Comparison of ENCODE assay signal across 1 cellular context in genomic region chr4:165112258-165113156, GRCh38.
A peak's percentile ranks its signal among the peaks of the same experiment; 100 is the strongest.
TF ChIP-seq lines count a peak whose summit lies in the region.

Gene TMEM192 (minus strand): TSS chr4:165112860. CDS start chr4:165112773, 87 bp downstream.

TF ChIP-seq in HepG2, 621 proteins besides CTCF, POLR2A, EP300 and RAD21 (continued from another document and continues in another):
- TF ChIP-seq NFYC (CRISPR knock-in tag; IDR thresholded peaks at IDR 0.05), result peak; percentile 79
- peak; percentile 93; the same call in 1 of the 2 replicates for TF ChIP-seq MLXIP (CRISPR knock-in tag; IDR thresholded peaks at IDR 0.05; ENCODE audit: borderline replicate concordance)
- peak; percentile 44; the same call in 1 of the 2 replicates for TF ChIP-seq PHF20 (CRISPR knock-in tag; IDR thresholded peaks at IDR 0.05)
- 0 out of 2 replicates have a peak, but pooled peaks have one; percentile 49 for TF ChIP-seq ZC3H13 (CRISPR knock-in tag; IDR thresholded peaks at IDR 0.05)
- no peak; the same call in 1 of the 2 replicates for TF ChIP-seq ESRRA (CRISPR knock-in tag; IDR thresholded peaks at IDR 0.05; ENCODE audit: low read depth)
- TF ChIP-seq ZSCAN31 (CRISPR knock-in tag; IDR thresholded peaks at IDR 0.05; ENCODE audit: low read depth), result 0 out of 2 replicates have a peak, but pooled peaks have one; percentile 43
- peak; percentile 63; the same call in 1 of the 2 replicates for TF ChIP-seq ZNF607 (CRISPR knock-in tag; IDR thresholded peaks at IDR 0.05; ENCODE audit: borderline replicate concordance)
- TF ChIP-seq FOXJ3 (CRISPR knock-in tag; IDR thresholded peaks at IDR 0.05; ENCODE audit: borderline replicate concordance), result 0 out of 2 replicates have a peak, but pooled peaks have one; percentile 38
- TF ChIP-seq MXI1 (IDR thresholded peaks at IDR 0.05; ENCODE audit: borderline replicate concordance, low read depth, low read length), result peak; percentile 60; the same call in 1 of the 3 replicates
- no peak for TF ChIP-seq NONO (IDR thresholded peaks at IDR 0.05)
- no peak; the same call in none of the 2 replicates for TF ChIP-seq NONO (CRISPR knock-in tag; conservative IDR thresholded peaks at IDR 0.05)
- 0 out of 2 replicates have a peak, but pooled peaks have one; percentile 29 for TF ChIP-seq HMGXB3 (CRISPR knock-in tag; IDR thresholded peaks at IDR 0.05; ENCODE audit: borderline replicate concordance)
- no peak for TF ChIP-seq NFE2 (CRISPR knock-in tag; IDR thresholded peaks at IDR 0.05)
- TF ChIP-seq TFE3 (CRISPR knock-in tag; IDR thresholded peaks at IDR 0.05), result peak; percentile 79
- peak; percentile 42; the same call in 1 of the 2 replicates for TF ChIP-seq GATAD2A (CRISPR knock-in tag; IDR thresholded peaks at IDR 0.05)
- TF ChIP-seq PBX3 (CRISPR knock-in tag; IDR thresholded peaks at IDR 0.05; ENCODE audit: borderline replicate concordance), result no peak
- TF ChIP-seq ZFP37 (CRISPR knock-in tag; IDR thresholded peaks at IDR 0.05; ENCODE audit: borderline replicate concordance), result no peak; the same call in 1 of the 2 replicates
- TF ChIP-seq ZSCAN25 (CRISPR knock-in tag; IDR thresholded peaks at IDR 0.05), result no peak
- TF ChIP-seq NKX3-1 (CRISPR knock-in tag; IDR thresholded peaks at IDR 0.05), result 0 out of 2 replicates have a peak, but pooled peaks have one; percentile 17
- TF ChIP-seq MEIS1 (CRISPR knock-in tag; IDR thresholded peaks at IDR 0.05; ENCODE audit: borderline replicate concordance), result peak; percentile 52; the same call in 1 of the 2 replicates
- 0 out of 2 replicates have a peak, but pooled peaks have one; percentile 15 for TF ChIP-seq ZNF331 (CRISPR knock-in tag; IDR thresholded peaks at IDR 0.05)
- TF ChIP-seq ZFP91 (CRISPR knock-in tag; IDR thresholded peaks at IDR 0.05; ENCODE audit: borderline replicate concordance), result peak; percentile 83; the same call in 1 of the 2 replicates
- TF ChIP-seq ZHX2 (IDR thresholded peaks at IDR 0.05; ENCODE audit: low read depth), result no peak
- TF ChIP-seq ZHX2 (CRISPR knock-in tag; IDR thresholded peaks at IDR 0.05; ENCODE audit: borderline replicate concordance), result 0 out of 2 replicates have a peak, but pooled peaks have one; percentile 52
- peak; percentile 41; the same call in 1 of the 2 replicates for TF ChIP-seq ZNF776 (CRISPR knock-in tag; IDR thresholded peaks at IDR 0.05)
- 0 out of 2 replicates have a peak, but pooled peaks have one; percentile 34 for TF ChIP-seq ZNF451 (CRISPR knock-in tag; IDR thresholded peaks at IDR 0.05)
- no peak; the same call in 1 of the 2 replicates for TF ChIP-seq PAX8 (CRISPR knock-in tag; IDR thresholded peaks at IDR 0.05; ENCODE audit: borderline replicate concordance)
- TF ChIP-seq MAFF (IDR thresholded peaks at IDR 0.05; ENCODE audit: low read depth, low read length), result no peak
- TF ChIP-seq PHF8 (CRISPR knock-in tag; IDR thresholded peaks at IDR 0.05), result peak; percentile 88
- no peak for TF ChIP-seq FIP1L1 (IDR thresholded peaks at IDR 0.05; ENCODE audit: borderline replicate concordance, insufficient read depth, low read depth, low read length)
- TF ChIP-seq ZNF501 (CRISPR knock-in tag; IDR thresholded peaks at IDR 0.05), result peak; percentile 73
- TF ChIP-seq HOXA5 (CRISPR knock-in tag; IDR thresholded peaks at IDR 0.05), result peak; percentile 16; the same call in 1 of the 2 replicates
- TF ChIP-seq JUNB (CRISPR knock-in tag; IDR thresholded peaks at IDR 0.05; ENCODE audit: borderline replicate concordance), result no peak
- 0 out of 2 replicates have a peak, but pooled peaks have one; percentile 64 for TF ChIP-seq ZGPAT (CRISPR knock-in tag; IDR thresholded peaks at IDR 0.05)
- no peak; the same call in none of the 2 replicates for TF ChIP-seq KLF11 (CRISPR knock-in tag; IDR thresholded peaks at IDR 0.05)
